11 cellular contexts compared by ENCODE assay signal in genomic region chr3:66495633-66496032, GRCh38. TPM values are rescaled to one million over a fixed set of nuclear protein-coding genes. Genes with fewer than 3 reads are reported as not detected.
DNase-seq lines count a peak whose midpoint lies in the region; ATAC-seq and FAIRE-seq lines count a peak whose summit lies in the region.
"Had no signal": no experiment of that assay in that cellular context is flagged by ENCODE, and none has a peak within 500 bp of the region (broad histone marks: within the 10 kb centered on the region; RNA-seq: fewer than 3 reads in every experiment).

No MANE protein-coding gene starts in this region.

- H3K36me3 ChIP-seq in iPS-20b (ENCODE audit: insufficient read depth, low read depth, low read length) = peaks cover 6% of the 10 kb centered on the region; the same call in 1 of the 2 replicates
- H3K36me3 ChIP-seq: pancreas had no signal

- no peaks in the 10 kb centered on the region for H3K9me3 ChIP-seq in iPS-20b (ENCODE audit: insufficient read depth, low read depth, low read length)
- H3K9me3 ChIP-seq: pancreas had no signal

- peak overlapping the region; percentile 51 for H3K4me3 Mint-ChIP-seq in activated naive CD4-positive, alpha-beta T cell treated with anti-CD3 and anti-CD28 coated beads, Interleukin-2, amount 10 ng/mL, durations not matched to agents 7 days and 5 days
- H3K4me3 Mint-ChIP-seq in activated naive CD4-positive, alpha-beta T cell treated with anti-CD3 and anti-CD28 coated beads for 36 hours = no peak overlapping the region
- peak overlapping the region; percentile 58 for H3K4me3 Mint-ChIP-seq in activated T-helper 1 cell treated with anti-CD3 and anti-CD28 coated beads, Interleukin-12 subunit alpha, Interleukin-12 subunit beta, Interleukin-2, Interleukin-4 antibody, amounts not matched to agents 30 ng/mL and 10 ng/mL and 1 ng/mL, durations not matched to agents 14 hours and 24 hours and 36 hours

- H3K36me3 Mint-ChIP-seq in activated naive CD4-positive, alpha-beta T cell treated with anti-CD3 and anti-CD28 coated beads, Interleukin-2, amount 10 ng/mL, durations not matched to agents 7 days and 5 days = peaks cover 15% of the 10 kb centered on the region
- no peaks in the 10 kb centered on the region for H3K36me3 Mint-ChIP-seq in activated naive CD4-positive, alpha-beta T cell treated with anti-CD3 and anti-CD28 coated beads for 36 hours (ENCODE audit: low read depth)
- peaks cover 26% of the 10 kb centered on the region for H3K36me3 Mint-ChIP-seq in activated T-helper 1 cell treated with anti-CD3 and anti-CD28 coated beads, Interleukin-12 subunit alpha, Interleukin-12 subunit beta, Interleukin-2, Interleukin-4 antibody, amounts not matched to agents 30 ng/mL and 10 ng/mL and 1 ng/mL, durations not matched to agents 14 hours and 24 hours and 36 hours (ENCODE audit: low read depth)

- no peak for DNase-seq in activated naive CD4-positive, alpha-beta T cell treated with anti-CD3 and anti-CD28 coated beads, Interleukin-2, amount 10 ng/mL, durations not matched to agents 7 days and 5 days
- DNase-seq in activated naive CD4-positive, alpha-beta T cell treated with anti-CD3 and anti-CD28 coated beads for 36 hours = no peak
- no peak for DNase-seq in activated T-helper 1 cell treated with anti-CD3 and anti-CD28 coated beads, Interleukin-12 subunit alpha, Interleukin-12 subunit beta, Interleukin-2, Interleukin-4 antibody, amounts not matched to agents 30 ng/mL and 10 ng/mL and 1 ng/mL, durations not matched to agents 14 hours and 24 hours and 36 hours (ENCODE audit: low spot score)
- no peak for DNase-seq in NCI-H1092 (lab: John Stamatoyannopoulos, UW)
- DNase-seq in frontal cortex (ENCODE audit: low spot score in 2 of 2) = no peak
- DNase-seq: activated CD4-positive, alpha-beta T cell treated with anti-CD3 and anti-CD28 coated beads, Interleukin-2, amount 50 U/mL, for 4 hours; cerebellar nuclear complex; pancreas had no signal

- no peaks in the 10 kb centered on the region for H3K9me3 Mint-ChIP-seq in activated naive CD4-positive, alpha-beta T cell treated with anti-CD3 and anti-CD28 coated beads, Interleukin-2, amount 10 ng/mL, durations not matched to agents 7 days and 5 days
- no peaks in the 10 kb centered on the region for H3K9me3 Mint-ChIP-seq in activated naive CD4-positive, alpha-beta T cell treated with anti-CD3 and anti-CD28 coated beads for 36 hours
- no peaks in the 10 kb centered on the region for H3K9me3 Mint-ChIP-seq in activated T-helper 1 cell treated with anti-CD3 and anti-CD28 coated beads, Interleukin-12 subunit alpha, Interleukin-12 subunit beta, Interleukin-2, Interleukin-4 antibody, amounts not matched to agents 30 ng/mL and 10 ng/mL and 1 ng/mL, durations not matched to agents 14 hours and 24 hours and 36 hours

- no peak for FAIRE-seq in frontal cortex (lab: Jason Lieb, UNC)
- FAIRE-seq: pancreas had no signal

- peaks cover 92% of the 10 kb centered on the region for H3K4me1 Mint-ChIP-seq in activated naive CD4-positive, alpha-beta T cell treated with anti-CD3 and anti-CD28 coated beads, Interleukin-2, amount 10 ng/mL, durations not matched to agents 7 days and 5 days
- peaks cover 78% of the 10 kb centered on the region for H3K4me1 Mint-ChIP-seq in activated naive CD4-positive, alpha-beta T cell treated with anti-CD3 and anti-CD28 coated beads for 36 hours (ENCODE audit: low read depth)
- peaks cover 95% of the 10 kb centered on the region for H3K4me1 Mint-ChIP-seq in activated T-helper 1 cell treated with anti-CD3 and anti-CD28 coated beads, Interleukin-12 subunit alpha, Interleukin-12 subunit beta, Interleukin-2, Interleukin-4 antibody, amounts not matched to agents 30 ng/mL and 10 ng/mL and 1 ng/mL, durations not matched to agents 14 hours and 24 hours and 36 hours (ENCODE audit: low read depth)

- H3K27ac ChIP-seq in iPS-20b (ENCODE audit: low read length) (peak overlapping the region; percentile 36), temporal lobe (ENCODE audit: low read depth, low read length) (peak overlapping the region; percentile 30)

- intact Hi-C loops in activated naive CD4-positive, alpha-beta T cell treated with anti-CD3 and anti-CD28 coated beads for 36 hours (cut with micrococcal nuclease) = loop anchor here (10.0 kb wide), 1 partner anchor 1159 kb away; the partner anchor contains the start of gene SUCLG2
- intact Hi-C loops in activated T-helper 1 cell treated with anti-CD3 and anti-CD28 coated beads, Interleukin-12 subunit alpha, Interleukin-12 subunit beta, Interleukin-2, Interleukin-4 antibody, amounts not matched to agents 30 ng/mL and 10 ng/mL and 1 ng/mL, durations not matched to agents 14 hours and 24 hours and 36 hours (cut with micrococcal nuclease) = loop anchor here (1.0 to 10.0 kb wide), 3 partner anchors 14 to 531 kb away; no protein-coding TSS in a partner anchor

- peaks cover 72% of the 10 kb centered on the region for H3K4me1 ChIP-seq in iPS-20b (ENCODE audit: insufficient read depth, low read length)

- peak overlapping the region; percentile 64 for H3K27ac Mint-ChIP-seq in activated naive CD4-positive, alpha-beta T cell treated with anti-CD3 and anti-CD28 coated beads, Interleukin-2, amount 10 ng/mL, durations not matched to agents 7 days and 5 days
- H3K27ac Mint-ChIP-seq in activated naive CD4-positive, alpha-beta T cell treated with anti-CD3 and anti-CD28 coated beads for 36 hours = no peak overlapping the region
- peak overlapping the region; percentile 64 for H3K27ac Mint-ChIP-seq in activated T-helper 1 cell treated with anti-CD3 and anti-CD28 coated beads, Interleukin-12 subunit alpha, Interleukin-12 subunit beta, Interleukin-2, Interleukin-4 antibody, amounts not matched to agents 30 ng/mL and 10 ng/mL and 1 ng/mL, durations not matched to agents 14 hours and 24 hours and 36 hours

- CTCF ChIA-PET in activated naive CD4-positive, alpha-beta T cell treated with anti-CD3 and anti-CD28 coated beads, Interleukin-2, amount 10 ng/mL, durations not matched to agents 7 days and 5 days (lab: Charles Lee) = interaction anchor here (1.1 to 3.1 kb wide), 4 partner anchors 13 to 88 kb away, joined by 4 to 10 read pairs (median 6); no protein-coding TSS in a partner anchor
- CTCF ChIA-PET in activated naive CD4-positive, alpha-beta T cell treated with anti-CD3 and anti-CD28 coated beads for 36 hours (lab: Charles Lee) = interaction anchor here (1.0 kb wide), 1 partner anchor 16 kb away, joined by 3 read pairs; no protein-coding TSS in a partner anchor

- peak overlapping the region; percentile 91 for H3K4me3 ChIP-seq in iPS-20b (ENCODE audit: low read length)

- H3K9ac ChIP-seq in iPS-20b (ENCODE audit: low read depth, low read length) = peak overlapping the region; percentile 67

- peaks cover 24% of the 10 kb centered on the region for H3K27me3 Mint-ChIP-seq in activated naive CD4-positive, alpha-beta T cell treated with anti-CD3 and anti-CD28 coated beads, Interleukin-2, amount 10 ng/mL, durations not matched to agents 7 days and 5 days
- H3K27me3 Mint-ChIP-seq in activated naive CD4-positive, alpha-beta T cell treated with anti-CD3 and anti-CD28 coated beads for 36 hours (ENCODE audit: low read depth) = peaks cover 2% of the 10 kb centered on the region
- no peaks in the 10 kb centered on the region for H3K27me3 Mint-ChIP-seq in activated T-helper 1 cell treated with anti-CD3 and anti-CD28 coated beads, Interleukin-12 subunit alpha, Interleukin-12 subunit beta, Interleukin-2, Interleukin-4 antibody, amounts not matched to agents 30 ng/mL and 10 ng/mL and 1 ng/mL, durations not matched to agents 14 hours and 24 hours and 36 hours (ENCODE audit: insufficient read depth)

- no peaks in the 10 kb centered on the region for H3K27me3 ChIP-seq in iPS-20b (ENCODE audit: insufficient read depth, low read length)
- H3K27me3 ChIP-seq: pancreas had no signal

- ATAC-seq in HG03196 (IDR thresholded peaks at IDR 0.05; ENCODE audit: unreplicated experiment) = no peak

RNA-seq across cellular contexts. Expression of gene LRIG1, which starts 5.2 kb away (rescaled TPM):
- 10 to 100 TPM; 18.3 to 19.0 TPM for total RNA-seq in activated naive CD4-positive, alpha-beta T cell treated with anti-CD3 and anti-CD28 coated beads for 36 hours
- 57.4 and 59.5 TPM in 2 replicates for total RNA-seq in activated T-helper 1 cell treated with anti-CD3 and anti-CD28 coated beads, Interleukin-12 subunit alpha, Interleukin-12 subunit beta, Interleukin-2, Interleukin-4 antibody, amounts not matched to agents 30 ng/mL and 10 ng/mL and 1 ng/mL, durations not matched to agents 14 hours and 24 hours and 36 hours
- 41.3 TPM for total RNA-seq in temporal lobe
- 51.8 TPM for total RNA-seq in frontal cortex
